1 cellular context compared by ENCODE assay signal in genomic region chr4:168840988-168841681, GRCh38.
TF ChIP-seq lines count a peak whose summit lies in the region.

No MANE protein-coding gene starts in this region.

TF ChIP-seq in WTC11, 78 proteins besides CTCF, POLR2A, EP300 and RAD21 (continued from another document):
- TF ChIP-seq, protein P1, sequence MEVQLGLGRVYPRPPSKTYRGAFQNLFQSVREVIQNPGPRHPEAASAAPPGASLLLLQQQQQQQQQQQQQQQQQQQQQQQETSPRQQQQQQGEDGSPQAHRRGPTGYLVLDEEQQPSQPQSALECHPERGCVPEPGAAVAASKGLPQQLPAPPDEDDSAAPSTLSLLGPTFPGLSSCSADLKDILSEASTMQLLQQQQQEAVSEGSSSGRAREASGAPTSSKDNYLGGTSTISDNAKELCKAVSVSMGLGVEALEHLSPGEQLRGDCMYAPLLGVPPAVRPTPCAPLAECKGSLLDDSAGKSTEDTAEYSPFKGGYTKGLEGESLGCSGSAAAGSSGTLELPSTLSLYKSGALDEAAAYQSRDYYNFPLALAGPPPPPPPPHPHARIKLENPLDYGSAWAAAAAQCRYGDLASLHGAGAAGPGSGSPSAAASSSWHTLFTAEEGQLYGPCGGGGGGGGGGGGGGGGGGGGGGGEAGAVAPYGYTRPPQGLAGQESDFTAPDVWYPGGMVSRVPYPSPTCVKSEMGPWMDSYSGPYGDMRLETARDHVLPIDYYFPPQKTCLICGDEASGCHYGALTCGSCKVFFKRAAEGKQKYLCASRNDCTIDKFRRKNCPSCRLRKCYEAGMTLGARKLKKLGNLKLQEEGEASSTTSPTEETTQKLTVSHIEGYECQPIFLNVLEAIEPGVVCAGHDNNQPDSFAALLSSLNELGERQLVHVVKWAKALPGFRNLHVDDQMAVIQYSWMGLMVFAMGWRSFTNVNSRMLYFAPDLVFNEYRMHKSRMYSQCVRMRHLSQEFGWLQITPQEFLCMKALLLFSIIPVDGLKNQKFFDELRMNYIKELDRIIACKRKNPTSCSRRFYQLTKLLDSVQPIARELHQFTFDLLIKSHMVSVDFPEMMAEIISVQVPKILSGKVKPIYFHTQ (CRISPR knock-in tag; IDR thresholded peaks at IDR 0.05) = no peak
- TF ChIP-seq FOXK1 (CRISPR knock-in tag; IDR thresholded peaks at IDR 0.05) = 0 out of 2 replicates have a peak, but pooled peaks have one; percentile 22
- TF ChIP-seq TEAD1 (CRISPR knock-in tag; IDR thresholded peaks at IDR 0.05) = peak; percentile 70; the same call in 1 of the 2 replicates
